Comparison of ENCODE assay signal across 22 cellular contexts in the genomic region with DNA sequence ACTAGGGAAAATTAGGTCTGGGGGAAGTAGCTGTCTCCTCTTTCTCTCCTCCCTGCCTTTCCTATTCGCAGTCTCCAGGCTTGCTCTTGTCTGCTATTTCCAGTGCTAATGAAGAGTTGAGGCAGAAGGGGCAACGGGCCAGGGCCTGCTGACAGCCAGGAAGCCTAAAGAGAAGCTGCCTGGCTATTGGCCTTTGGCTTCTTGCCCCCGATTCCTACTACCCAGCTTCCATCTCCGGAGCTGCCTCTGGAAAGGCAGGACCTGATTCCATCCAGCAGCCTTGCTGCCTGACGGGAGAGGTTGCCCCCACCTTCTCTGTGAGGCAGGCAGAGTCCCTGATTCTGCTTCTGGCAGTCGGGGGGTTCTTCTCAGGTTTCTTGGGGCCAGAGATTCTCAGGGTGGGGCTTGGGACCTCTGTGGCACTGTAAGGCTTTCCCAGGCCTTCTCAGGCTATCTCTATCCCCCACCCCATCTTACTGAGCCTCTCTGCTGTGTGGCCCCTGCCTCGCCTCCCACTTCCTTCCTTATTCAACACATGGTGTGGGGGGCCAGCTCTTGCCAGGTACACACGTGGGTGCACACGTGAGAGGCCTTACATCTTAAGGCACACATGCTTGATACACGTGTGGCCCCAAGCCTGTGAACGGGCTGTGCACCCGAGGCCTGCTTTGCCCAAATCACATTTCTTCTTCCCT. TPM values are rescaled to one million over a fixed set of nuclear protein-coding genes. Genes with fewer than 3 reads are reported as not detected.
DNase-seq lines count a peak whose midpoint lies in the region; ATAC-seq and TF ChIP-seq lines count a peak whose summit lies in the region.
"Had no signal": no experiment of that assay in that cellular context is flagged by ENCODE, and none has a peak within 500 bp of the region (broad histone marks: within the 10 kb centered on the region; RNA-seq: fewer than 3 reads in every experiment).

No MANE protein-coding gene starts in this region.

- H3K27ac ChIP-seq in RWPE1 (peak overlapping the region; percentile 64), trophoblast cell (ENCODE audit: low read depth, low read length) (no peak overlapping the region)
- H3K27ac ChIP-seq: ascending aorta, foreskin keratinocyte, psoas muscle had no signal

- no peaks in the 10 kb centered on the region for H3K36me3 Mint-ChIP-seq in activated CD4-positive, alpha-beta T cell treated with anti-CD3 and anti-CD28 coated beads for 36 hours (ENCODE audit: low read depth)

- DNase-seq in activated CD4-positive, alpha-beta T cell treated with anti-CD3 and anti-CD28 coated beads for 36 hours, result no peak
- DNase-seq in activated CD4-positive, alpha-beta T cell treated with anti-CD3 and anti-CD28 coated beads for 48 hours, result no peak
- DNase-seq in RWPE1 (ENCODE audit: low spot score) (no peak), cerebellar cortex (ENCODE audit: low spot score) (peak; percentile 84), trophoblast cell (no peak), NCI-H524 (lab: John Stamatoyannopoulos, UW) (no peak), SHP77 treated with DMSO at 0.1 percent for 48 hours (lab: John Stamatoyannopoulos, UW) (no peak), LoVo (ENCODE audit: low spot score) (no peak)
- DNase-seq: 8988T; activated CD8-positive, alpha-beta memory T cell treated with anti-CD3 and anti-CD28 coated beads for 24 hours; activated naive CD4-positive, alpha-beta T cell treated with anti-CD3 and anti-CD28 coated beads for 36 hours; activated T-cell treated with anti-CD3 and anti-CD28 coated beads, Interleukin-2, amount 50 U/mL, for 1 hour; CD8-positive, alpha-beta T cell; foreskin keratinocyte; GOT3; left colon; NCI-H1436; NCI-H524 treated with DMSO at 0.1 percent for 48 hours; psoas muscle; T1000 had no signal

- no peak overlapping the region for H4K8ac ChIP-seq in trophoblast cell (ENCODE audit: low read depth, low read length)

- peaks cover 17 to 24% of the 10 kb centered on the region in 2 experiments for H3K4me1 ChIP-seq in trophoblast cell (ENCODE audit: control insufficient read depth in 1 of 2, insufficient read depth in 2 of 2, low read length in 2 of 2)
- H3K4me1 ChIP-seq: psoas muscle had no signal

- CTCF ChIA-PET in activated CD4-positive, alpha-beta T cell treated with anti-CD3 and anti-CD28 coated beads for 36 hours (lab: Charles Lee), result interaction anchor here (0.7 to 8.6 kb wide), 11 partner anchors 8 to 556 kb away, joined by 3 to 233 read pairs (median 4); a partner anchor contains a TSS
- CTCF ChIA-PET in RWPE1 (lab: Yijun Ruan, JAX), result interaction anchor here (0.5 to 5.2 kb wide), 3 partner anchors 37 to 1432 kb away, joined by 3 to 59 read pairs (median 7); a partner anchor contains a TSS

- peak overlapping the region; percentile 15 for H4K91ac ChIP-seq in trophoblast cell (ENCODE audit: low read depth, low read length)

- no peak overlapping the region for H3K18ac ChIP-seq in trophoblast cell (ENCODE audit: low read length)

- no peak overlapping the region for H2AFZ ChIP-seq in trophoblast cell (ENCODE audit: insufficient read depth, low read length, poor library complexity)

- no CpG with 5 or more reads among the region's 12 CpGs for WGBS in trophoblast cell (ENCODE audit: extremely low coverage, insufficient coverage, insufficient read length)

- no peak overlapping the region for H3K4ac ChIP-seq in trophoblast cell (ENCODE audit: low read depth, low read length)

- intact Hi-C loops in activated CD4-positive, alpha-beta T cell treated with anti-CD3 and anti-CD28 coated beads for 36 hours (cut with DNase I, micrococcal nuclease), result loop anchor here (2.0 to 5.0 kb wide), 2 partner anchors 112 to 205 kb away; no protein-coding TSS in a partner anchor

- no peaks in the 10 kb centered on the region for H3K27me3 ChIP-seq in trophoblast cell (ENCODE audit: insufficient read depth, low read length)
- H3K27me3 ChIP-seq: ascending aorta, foreskin keratinocyte had no signal

- no peaks in the 10 kb centered on the region for H3K27me3 Mint-ChIP-seq in activated CD4-positive, alpha-beta T cell treated with anti-CD3 and anti-CD28 coated beads for 36 hours

- H3K23ac ChIP-seq in trophoblast cell (ENCODE audit: low read length), result no peak overlapping the region

- no peak overlapping the region for H3K4me3 Mint-ChIP-seq in activated CD4-positive, alpha-beta T cell treated with anti-CD3 and anti-CD28 coated beads for 36 hours
- H3K4me3 Mint-ChIP-seq: activated naive CD4-positive, alpha-beta T cell treated with anti-CD3 and anti-CD28 coated beads for 36 hours; CD8-positive, alpha-beta T cell had no signal

- peaks cover 6% of the 10 kb centered on the region for H3K79me2 ChIP-seq in trophoblast cell (ENCODE audit: control insufficient read depth, insufficient read depth, low read length, poor library complexity)

- no peak overlapping the region for H2BK5ac ChIP-seq in trophoblast cell (ENCODE audit: low read depth, low read length, poor library complexity)

- ATAC-seq in activated CD4-positive, alpha-beta T cell treated with anti-CD3 and anti-CD28 coated beads for 36 hours, result no peak
- ATAC-seq: activated CD4-positive, CD25-positive, alpha-beta regulatory T cell treated with anti-CD3 and anti-CD28 coated beads, Interleukin-2, amount 50 U/mL, for 24 hours; CD8-positive, alpha-beta T cell; foreskin keratinocyte; left colon; psoas muscle had no signal

- H3K4me1 Mint-ChIP-seq in activated CD4-positive, alpha-beta T cell treated with anti-CD3 and anti-CD28 coated beads for 36 hours, result peaks cover 3% of the 10 kb centered on the region

- peak overlapping the region; percentile 33 for H3K27ac Mint-ChIP-seq in activated CD4-positive, alpha-beta T cell treated with anti-CD3 and anti-CD28 coated beads for 36 hours
- H3K27ac Mint-ChIP-seq: activated naive CD4-positive, alpha-beta T cell treated with anti-CD3 and anti-CD28 coated beads for 36 hours; CD8-positive, alpha-beta T cell had no signal

- POLR2A ChIA-PET in activated CD4-positive, alpha-beta T cell treated with anti-CD3 and anti-CD28 coated beads for 36 hours (lab: Charles Lee), result no interaction called here
- POLR2A ChIA-PET in RWPE1 (lab: Yijun Ruan, JAX; ENCODE audit: low non-redundant PET), result no interaction called here

- no peaks in the 10 kb centered on the region for H3K9me3 Mint-ChIP-seq in activated CD4-positive, alpha-beta T cell treated with anti-CD3 and anti-CD28 coated beads for 36 hours (ENCODE audit: low read depth)
- H3K9me3 Mint-ChIP-seq: activated naive CD4-positive, alpha-beta T cell treated with anti-CD3 and anti-CD28 coated beads for 36 hours; CD8-positive, alpha-beta T cell had no signal

- no peak overlapping the region for H3K14ac ChIP-seq in trophoblast cell (ENCODE audit: low read length)

- no peak overlapping the region for H3K4me3 ChIP-seq in trophoblast cell (ENCODE audit: low read depth, low read length)
- H3K4me3 ChIP-seq: ascending aorta, psoas muscle had no signal

- peaks cover 24 to 25% of the 10 kb centered on the region in 2 experiments for H3K36me3 ChIP-seq in trophoblast cell (ENCODE audit: control insufficient read depth in 1 of 2, insufficient read depth in 2 of 2, low read length in 2 of 2)

- no peak overlapping the region for H2AK5ac ChIP-seq in trophoblast cell (ENCODE audit: low read length)

- no peak overlapping the region for H3K9ac ChIP-seq in trophoblast cell (ENCODE audit: low read length)

- H2BK12ac ChIP-seq in trophoblast cell (ENCODE audit: low read length), result no peak overlapping the region

- H4K12ac ChIP-seq in trophoblast cell (ENCODE audit: low read depth, low read length), result no peak overlapping the region

- TF ChIP-seq CTCF in RWPE1 (conservative IDR thresholded peaks at IDR 0.05; ENCODE audit: low read depth), result no peak

- H2BK120ac ChIP-seq in trophoblast cell (ENCODE audit: insufficient read depth, low read length, poor library complexity), result no peak overlapping the region

- peaks cover 2% of the 10 kb centered on the region for H3K9me3 ChIP-seq in trophoblast cell (ENCODE audit: insufficient read depth, low read depth, low read length)
- H3K9me3 ChIP-seq: ascending aorta, psoas muscle had no signal

- H3K79me1 ChIP-seq in trophoblast cell (ENCODE audit: low read length), result peaks cover 16% of the 10 kb centered on the region

- no peak overlapping the region for H3K4me2 ChIP-seq in trophoblast cell (ENCODE audit: low read length)

RNA-seq across cellular contexts. Expression of a gene that starts 18.2 kb away (rescaled TPM):
- 10 to 100 TPM; 17.1 to 17.6 TPM for total RNA-seq in activated CD4-positive, alpha-beta T cell treated with anti-CD3 and anti-CD28 coated beads for 36 hours
- polyA plus RNA-seq in trophoblast cell (2013), result 6.6 and 7.8 TPM in 2 replicates

RNA-seq across cellular contexts. Expression of a gene that starts 29.0 kb away (rescaled TPM):
- total RNA-seq in activated CD4-positive, alpha-beta T cell treated with anti-CD3 and anti-CD28 coated beads for 36 hours, result 1 to 10 TPM; 5.0 to 6.9 TPM
- 5.1 and 5.5 TPM in 2 replicates for polyA plus RNA-seq in trophoblast cell (2013)

RNA-seq across cellular contexts. Expression of a gene that starts 35.4 kb away (rescaled TPM):
- 10 to 100 TPM; 16.1 to 19.0 TPM for total RNA-seq in activated CD4-positive, alpha-beta T cell treated with anti-CD3 and anti-CD28 coated beads for 36 hours
- 19.2 and 19.4 TPM in 2 replicates for polyA plus RNA-seq in trophoblast cell (2013)
